Comparison of ENCODE assay signal across 1 cellular context in genomic region chr17:38742431-38743308, GRCh38.
TF ChIP-seq lines count a peak whose summit lies in the region.

No MANE protein-coding gene starts in this region.

TF ChIP-seq in SK-N-SH, 30 proteins besides CTCF, POLR2A, EP300 and RAD21:
- TF ChIP-seq IRF3 (IDR thresholded peaks at IDR 0.05; ENCODE audit: low read depth, low read length) (no peak), MXI1 (IDR thresholded peaks at IDR 0.05; ENCODE audit: low read depth, low read length) (peak; percentile 95), NFIC (IDR thresholded peaks at IDR 0.05; ENCODE audit: borderline replicate concordance) (peak; percentile 62; the same call in 1 of the 2 replicates), TCF12 (IDR thresholded peaks at IDR 0.05) (peak; percentile 47; the same call in 1 of the 2 replicates), JUND (IDR thresholded peaks at IDR 0.05) (no peak), RFX5 (IDR thresholded peaks at IDR 0.05; ENCODE audit: low read length) (0 out of 2 replicates have a peak, but pooled peaks have one; percentile 40), RCOR1 (IDR thresholded peaks at IDR 0.05; ENCODE audit: low read length) (peak; percentile 68; the same call in 1 of the 2 replicates), FOXJ3 (CRISPR knock-in tag; IDR thresholded peaks at IDR 0.05) (peak; percentile 89), GATA2 (CRISPR knock-in tag; IDR thresholded peaks at IDR 0.05) (peak; percentile 96), PBX3 (IDR thresholded peaks at IDR 0.05) (peak; percentile 85), POLR2AphosphoS5 (IDR thresholded peaks at IDR 0.05; ENCODE audit: low read depth, low read length) (peak; percentile 21; the same call in 1 of the 2 replicates), CHD2 (IDR thresholded peaks at IDR 0.05; ENCODE audit: low read length, partially characterized antibody) (peak; percentile 74), REST (IDR thresholded peaks at IDR 0.05; ENCODE audit: low read depth, low read length) (no peak)
TF ChIP-seq in SK-N-SH: peak in this region for 10.
